Comparison of ENCODE assay signal across 1 cellular context in the genomic region with DNA sequence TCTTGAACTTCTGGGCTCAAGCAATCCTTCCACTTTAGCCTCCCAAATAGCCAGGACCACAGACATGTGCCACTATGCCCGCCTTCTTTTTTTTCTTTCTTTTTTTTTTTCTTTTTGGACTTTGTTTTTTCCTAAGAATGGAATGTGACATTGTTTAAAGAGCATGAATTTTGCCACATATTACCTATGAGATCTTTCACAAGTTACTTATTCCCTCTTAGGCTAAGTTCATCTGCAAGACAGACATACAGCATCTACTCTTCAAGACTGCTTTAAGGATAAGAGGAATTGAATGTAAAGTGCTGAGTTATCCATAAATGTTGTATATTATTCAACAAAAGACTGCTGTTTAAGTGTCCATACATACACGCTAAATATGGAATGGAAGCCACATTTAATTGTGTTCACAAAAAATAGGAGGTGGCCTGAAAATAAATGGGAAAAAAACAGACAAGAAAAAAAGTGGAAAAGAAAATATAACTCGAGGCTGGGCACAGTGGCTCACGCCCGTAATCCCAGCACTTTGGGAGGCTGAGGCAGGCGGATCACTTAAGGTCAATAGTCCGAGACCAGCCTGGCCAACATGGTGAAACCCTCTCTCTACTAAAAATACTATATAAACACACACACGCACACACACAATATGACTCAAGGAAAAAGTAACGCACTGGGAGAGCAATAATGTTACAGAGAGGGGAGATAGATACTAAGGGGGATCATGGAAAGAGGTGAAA.
TF ChIP-seq lines count a peak whose summit lies in the region.

No MANE protein-coding gene starts in this region.

TF ChIP-seq in HepG2, 621 proteins besides CTCF, POLR2A, EP300 and RAD21 (continued from another document and continues in another):
- TF ChIP-seq, protein P1, sequence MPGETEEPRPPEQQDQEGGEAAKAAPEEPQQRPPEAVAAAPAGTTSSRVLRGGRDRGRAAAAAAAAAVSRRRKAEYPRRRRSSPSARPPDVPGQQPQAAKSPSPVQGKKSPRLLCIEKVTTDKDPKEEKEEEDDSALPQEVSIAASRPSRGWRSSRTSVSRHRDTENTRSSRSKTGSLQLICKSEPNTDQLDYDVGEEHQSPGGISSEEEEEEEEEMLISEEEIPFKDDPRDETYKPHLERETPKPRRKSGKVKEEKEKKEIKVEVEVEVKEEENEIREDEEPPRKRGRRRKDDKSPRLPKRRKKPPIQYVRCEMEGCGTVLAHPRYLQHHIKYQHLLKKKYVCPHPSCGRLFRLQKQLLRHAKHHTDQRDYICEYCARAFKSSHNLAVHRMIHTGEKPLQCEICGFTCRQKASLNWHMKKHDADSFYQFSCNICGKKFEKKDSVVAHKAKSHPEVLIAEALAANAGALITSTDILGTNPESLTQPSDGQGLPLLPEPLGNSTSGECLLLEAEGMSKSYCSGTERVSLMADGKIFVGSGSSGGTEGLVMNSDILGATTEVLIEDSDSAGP (CRISPR knock-in tag; IDR thresholded peaks at IDR 0.05; ENCODE audit: borderline replicate concordance): no peak
- TF ChIP-seq ZNF232 (CRISPR knock-in tag; IDR thresholded peaks at IDR 0.05; ENCODE audit: borderline replicate concordance): no peak
- TF ChIP-seq TGIF2 (CRISPR knock-in tag; IDR thresholded peaks at IDR 0.05): no peak
- TF ChIP-seq, protein P2, sequence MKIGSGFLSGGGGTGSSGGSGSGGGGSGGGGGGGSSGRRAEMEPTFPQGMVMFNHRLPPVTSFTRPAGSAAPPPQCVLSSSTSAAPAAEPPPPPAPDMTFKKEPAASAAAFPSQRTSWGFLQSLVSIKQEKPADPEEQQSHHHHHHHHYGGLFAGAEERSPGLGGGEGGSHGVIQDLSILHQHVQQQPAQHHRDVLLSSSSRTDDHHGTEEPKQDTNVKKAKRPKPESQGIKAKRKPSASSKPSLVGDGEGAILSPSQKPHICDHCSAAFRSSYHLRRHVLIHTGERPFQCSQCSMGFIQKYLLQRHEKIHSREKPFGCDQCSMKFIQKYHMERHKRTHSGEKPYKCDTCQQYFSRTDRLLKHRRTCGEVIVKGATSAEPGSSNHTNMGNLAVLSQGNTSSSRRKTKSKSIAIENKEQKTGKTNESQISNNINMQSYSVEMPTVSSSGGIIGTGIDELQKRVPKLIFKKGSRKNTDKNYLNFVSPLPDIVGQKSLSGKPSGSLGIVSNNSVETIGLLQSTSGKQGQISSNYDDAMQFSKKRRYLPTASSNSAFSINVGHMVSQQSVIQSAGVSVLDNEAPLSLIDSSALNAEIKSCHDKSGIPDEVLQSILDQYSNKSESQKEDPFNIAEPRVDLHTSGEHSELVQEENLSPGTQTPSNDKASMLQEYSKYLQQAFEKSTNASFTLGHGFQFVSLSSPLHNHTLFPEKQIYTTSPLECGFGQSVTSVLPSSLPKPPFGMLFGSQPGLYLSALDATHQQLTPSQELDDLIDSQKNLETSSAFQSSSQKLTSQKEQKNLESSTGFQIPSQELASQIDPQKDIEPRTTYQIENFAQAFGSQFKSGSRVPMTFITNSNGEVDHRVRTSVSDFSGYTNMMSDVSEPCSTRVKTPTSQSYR (CRISPR knock-in tag; IDR thresholded peaks at IDR 0.05; ENCODE audit: borderline replicate concordance): no peak
- TF ChIP-seq, protein P3, sequence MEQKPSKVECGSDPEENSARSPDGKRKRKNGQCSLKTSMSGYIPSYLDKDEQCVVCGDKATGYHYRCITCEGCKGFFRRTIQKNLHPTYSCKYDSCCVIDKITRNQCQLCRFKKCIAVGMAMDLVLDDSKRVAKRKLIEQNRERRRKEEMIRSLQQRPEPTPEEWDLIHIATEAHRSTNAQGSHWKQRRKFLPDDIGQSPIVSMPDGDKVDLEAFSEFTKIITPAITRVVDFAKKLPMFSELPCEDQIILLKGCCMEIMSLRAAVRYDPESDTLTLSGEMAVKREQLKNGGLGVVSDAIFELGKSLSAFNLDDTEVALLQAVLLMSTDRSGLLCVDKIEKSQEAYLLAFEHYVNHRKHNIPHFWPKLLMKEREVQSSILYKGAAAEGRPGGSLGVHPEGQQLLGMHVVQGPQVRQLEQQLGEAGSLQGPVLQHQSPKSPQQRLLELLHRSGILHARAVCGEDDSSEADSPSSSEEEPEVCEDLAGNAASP (CRISPR knock-in tag; IDR thresholded peaks at IDR 0.05; ENCODE audit: borderline replicate concordance): peak; percentile 86
- no peak for TF ChIP-seq SP140L (CRISPR knock-in tag; IDR thresholded peaks at IDR 0.05; ENCODE audit: borderline replicate concordance)
- TF ChIP-seq MEIS2 (CRISPR knock-in tag; IDR thresholded peaks at IDR 0.05): no peak
- TF ChIP-seq GATAD1 (CRISPR knock-in tag; IDR thresholded peaks at IDR 0.05): no peak
- no peak for TF ChIP-seq TCF7 (IDR thresholded peaks at IDR 0.05; ENCODE audit: low read depth)
- no peak for TF ChIP-seq NR2F6 (IDR thresholded peaks at IDR 0.05)
- TF ChIP-seq NR2F6 (CRISPR knock-in tag; IDR thresholded peaks at IDR 0.05): peak; percentile 70
- TF ChIP-seq NFATC3 (CRISPR knock-in tag; IDR thresholded peaks at IDR 0.05): no peak
- TF ChIP-seq, protein P4, sequence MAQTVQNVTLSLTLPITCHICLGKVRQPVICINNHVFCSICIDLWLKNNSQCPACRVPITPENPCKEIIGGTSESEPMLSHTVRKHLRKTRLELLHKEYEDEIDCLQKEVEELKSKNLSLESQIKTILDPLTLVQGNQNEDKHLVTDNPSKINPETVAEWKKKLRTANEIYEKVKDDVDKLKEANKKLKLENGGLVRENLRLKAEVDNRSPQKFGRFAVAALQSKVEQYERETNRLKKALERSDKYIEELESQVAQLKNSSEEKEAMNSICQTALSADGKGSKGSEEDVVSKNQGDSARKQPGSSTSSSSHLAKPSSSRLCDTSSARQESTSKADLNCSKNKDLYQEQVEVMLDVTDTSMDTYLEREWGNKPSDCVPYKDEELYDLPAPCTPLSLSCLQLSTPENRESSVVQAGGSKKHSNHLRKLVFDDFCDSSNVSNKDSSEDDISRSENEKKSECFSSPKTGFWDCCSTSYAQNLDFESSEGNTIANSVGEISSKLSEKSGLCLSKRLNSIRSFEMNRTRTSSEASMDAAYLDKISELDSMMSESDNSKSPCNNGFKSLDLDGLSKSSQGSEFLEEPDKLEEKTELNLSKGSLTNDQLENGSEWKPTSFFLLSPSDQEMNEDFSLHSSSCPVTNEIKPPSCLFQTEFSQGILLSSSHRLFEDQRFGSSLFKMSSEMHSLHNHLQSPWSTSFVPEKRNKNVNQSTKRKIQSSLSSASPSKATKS (CRISPR knock-in tag; IDR thresholded peaks at IDR 0.05): peak; percentile 3; the same call in 1 of the 2 replicates
- TF ChIP-seq, protein P5, sequence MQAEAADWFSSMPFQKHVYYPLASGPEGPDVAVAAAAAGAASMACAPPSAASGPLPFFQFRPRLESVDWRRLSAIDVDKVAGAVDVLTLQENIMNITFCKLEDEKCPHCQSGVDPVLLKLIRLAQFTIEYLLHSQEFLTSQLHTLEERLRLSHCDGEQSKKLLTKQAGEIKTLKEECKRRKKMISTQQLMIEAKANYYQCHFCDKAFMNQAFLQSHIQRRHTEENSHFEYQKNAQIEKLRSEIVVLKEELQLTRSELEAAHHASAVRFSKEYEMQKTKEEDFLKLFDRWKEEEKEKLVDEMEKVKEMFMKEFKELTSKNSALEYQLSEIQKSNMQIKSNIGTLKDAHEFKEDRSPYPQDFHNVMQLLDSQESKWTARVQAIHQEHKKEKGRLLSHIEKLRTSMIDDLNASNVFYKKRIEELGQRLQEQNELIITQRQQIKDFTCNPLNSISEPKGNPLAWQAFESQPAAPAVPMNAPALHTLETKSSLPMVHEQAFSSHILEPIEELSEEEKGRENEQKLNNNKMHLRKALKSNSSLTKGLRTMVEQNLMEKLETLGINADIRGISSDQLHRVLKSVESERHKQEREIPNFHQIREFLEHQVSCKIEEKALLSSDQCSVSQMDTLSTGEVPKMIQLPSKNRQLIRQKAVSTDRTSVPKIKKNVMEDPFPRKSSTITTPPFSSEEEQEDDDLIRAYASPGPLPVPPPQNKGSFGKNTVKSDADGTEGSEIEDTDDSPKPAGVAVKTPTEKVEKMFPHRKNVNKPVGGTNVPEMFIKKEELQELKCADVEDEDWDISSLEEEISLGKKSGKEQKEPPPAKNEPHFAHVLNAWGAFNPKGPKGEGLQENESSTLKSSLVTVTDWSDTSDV (CRISPR knock-in tag; IDR thresholded peaks at IDR 0.05): no peak
- no peak for TF ChIP-seq ZFP41 (CRISPR knock-in tag; IDR thresholded peaks at IDR 0.05; ENCODE audit: borderline replicate concordance)
- TF ChIP-seq, protein P6, sequence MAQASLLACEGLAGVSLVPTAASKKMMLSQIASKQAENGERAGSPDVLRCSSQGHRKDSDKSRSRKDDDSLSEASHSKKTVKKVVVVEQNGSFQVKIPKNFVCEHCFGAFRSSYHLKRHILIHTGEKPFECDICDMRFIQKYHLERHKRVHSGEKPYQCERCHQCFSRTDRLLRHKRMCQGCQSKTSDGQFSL (CRISPR knock-in tag; IDR thresholded peaks at IDR 0.05): no peak
- no peak for TF ChIP-seq ZNF101 (CRISPR knock-in tag; IDR thresholded peaks at IDR 0.05; ENCODE audit: borderline replicate concordance, low read depth)
- no peak for TF ChIP-seq NONO (IDR thresholded peaks at IDR 0.05)
- TF ChIP-seq NONO (CRISPR knock-in tag; conservative IDR thresholded peaks at IDR 0.05): no peak
- TF ChIP-seq ZNF17 (CRISPR knock-in tag; IDR thresholded peaks at IDR 0.05): no peak
- no peak for TF ChIP-seq RFX5 (IDR thresholded peaks at IDR 0.05; ENCODE audit: low read depth, low read length)
- TF ChIP-seq ZNF629 (CRISPR knock-in tag; conservative IDR thresholded peaks at IDR 0.05): no peak
- TF ChIP-seq NFRKB (IDR thresholded peaks at IDR 0.05): 0 out of 2 replicates have a peak, but pooled peaks have one; percentile 13
- TF ChIP-seq, protein P7, sequence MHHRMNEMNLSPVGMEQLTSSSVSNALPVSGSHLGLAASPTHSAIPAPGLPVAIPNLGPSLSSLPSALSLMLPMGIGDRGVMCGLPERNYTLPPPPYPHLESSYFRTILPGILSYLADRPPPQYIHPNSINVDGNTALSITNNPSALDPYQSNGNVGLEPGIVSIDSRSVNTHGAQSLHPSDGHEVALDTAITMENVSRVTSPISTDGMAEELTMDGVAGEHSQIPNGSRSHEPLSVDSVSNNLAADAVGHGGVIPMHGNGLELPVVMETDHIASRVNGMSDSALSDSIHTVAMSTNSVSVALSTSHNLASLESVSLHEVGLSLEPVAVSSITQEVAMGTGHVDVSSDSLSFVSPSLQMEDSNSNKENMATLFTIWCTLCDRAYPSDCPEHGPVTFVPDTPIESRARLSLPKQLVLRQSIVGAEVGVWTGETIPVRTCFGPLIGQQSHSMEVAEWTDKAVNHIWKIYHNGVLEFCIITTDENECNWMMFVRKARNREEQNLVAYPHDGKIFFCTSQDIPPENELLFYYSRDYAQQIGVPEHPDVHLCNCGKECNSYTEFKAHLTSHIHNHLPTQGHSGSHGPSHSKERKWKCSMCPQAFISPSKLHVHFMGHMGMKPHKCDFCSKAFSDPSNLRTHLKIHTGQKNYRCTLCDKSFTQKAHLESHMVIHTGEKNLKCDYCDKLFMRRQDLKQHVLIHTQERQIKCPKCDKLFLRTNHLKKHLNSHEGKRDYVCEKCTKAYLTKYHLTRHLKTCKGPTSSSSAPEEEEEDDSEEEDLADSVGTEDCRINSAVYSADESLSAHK (CRISPR knock-in tag; IDR thresholded peaks at IDR 0.05; ENCODE audit: borderline replicate concordance): no peak
- no peak for TF ChIP-seq PHF5A (CRISPR knock-in tag; IDR thresholded peaks at IDR 0.05; ENCODE audit: low read depth, unreplicated experiment)
- peak; percentile 61; the same call in 1 of the 2 replicates for TF ChIP-seq DMAP1 (CRISPR knock-in tag; IDR thresholded peaks at IDR 0.05)
- TF ChIP-seq, protein P8, sequence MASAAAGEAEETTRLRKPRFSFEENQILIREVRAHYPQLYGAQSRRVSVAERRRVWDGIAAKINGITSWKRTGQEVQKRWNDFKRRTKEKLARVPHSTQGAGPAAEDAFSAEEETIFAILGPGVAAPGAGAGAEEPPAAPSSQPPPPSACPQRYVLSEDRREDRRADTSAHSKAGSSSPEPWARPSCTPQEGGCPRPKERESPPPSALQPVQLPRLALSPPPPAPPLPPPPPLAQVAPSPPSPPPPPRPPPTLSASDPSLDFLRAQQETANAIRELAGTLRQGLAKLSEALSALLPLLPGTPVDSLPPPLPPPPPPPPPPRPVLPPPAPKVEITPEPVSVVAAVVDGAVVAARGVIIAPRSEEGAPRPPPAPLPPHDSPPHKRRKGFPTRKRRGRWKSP (CRISPR knock-in tag; IDR thresholded peaks at IDR 0.05): no peak
- TF ChIP-seq, protein P9, sequence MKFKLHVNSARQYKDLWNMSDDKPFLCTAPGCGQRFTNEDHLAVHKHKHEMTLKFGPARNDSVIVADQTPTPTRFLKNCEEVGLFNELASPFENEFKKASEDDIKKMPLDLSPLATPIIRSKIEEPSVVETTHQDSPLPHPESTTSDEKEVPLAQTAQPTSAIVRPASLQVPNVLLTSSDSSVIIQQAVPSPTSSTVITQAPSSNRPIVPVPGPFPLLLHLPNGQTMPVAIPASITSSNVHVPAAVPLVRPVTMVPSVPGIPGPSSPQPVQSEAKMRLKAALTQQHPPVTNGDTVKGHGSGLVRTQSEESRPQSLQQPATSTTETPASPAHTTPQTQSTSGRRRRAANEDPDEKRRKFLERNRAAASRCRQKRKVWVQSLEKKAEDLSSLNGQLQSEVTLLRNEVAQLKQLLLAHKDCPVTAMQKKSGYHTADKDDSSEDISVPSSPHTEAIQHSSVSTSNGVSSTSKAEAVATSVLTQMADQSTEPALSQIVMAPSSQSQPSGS (CRISPR knock-in tag; IDR thresholded peaks at IDR 0.05): no peak
- no peak for TF ChIP-seq PTBP1 (IDR thresholded peaks at IDR 0.05; ENCODE audit: low read depth, low read length, poor library complexity, severe bottlenecking)
- no peak for TF ChIP-seq MBD4 (IDR thresholded peaks at IDR 0.05; ENCODE audit: borderline replicate concordance, low read length)
- no peak for TF ChIP-seq ZBTB20 (CRISPR knock-in tag; IDR thresholded peaks at IDR 0.05; ENCODE audit: borderline replicate concordance, low read depth)
- TF ChIP-seq ONECUT2 (CRISPR knock-in tag; IDR thresholded peaks at IDR 0.05): no peak
- TF ChIP-seq ZZZ3 (CRISPR knock-in tag; IDR thresholded peaks at IDR 0.05; ENCODE audit: borderline replicate concordance): no peak
- no peak for TF ChIP-seq CREB1 (IDR thresholded peaks at IDR 0.05)
- TF ChIP-seq CREB1 (CRISPR knock-in tag; IDR thresholded peaks at IDR 0.05): peak; percentile 52; the same call in 1 of the 2 replicates
- TF ChIP-seq ZNF780A (CRISPR knock-in tag; IDR thresholded peaks at IDR 0.05): no peak
- TF ChIP-seq ZNF30 (CRISPR knock-in tag; IDR thresholded peaks at IDR 0.05): no peak
- TF ChIP-seq ZNF841 (CRISPR knock-in tag; IDR thresholded peaks at IDR 0.05; ENCODE audit: borderline replicate concordance): no peak
- no peak for TF ChIP-seq ZNF720 (CRISPR knock-in tag; IDR thresholded peaks at IDR 0.05)
- TF ChIP-seq NFKBIZ (CRISPR knock-in tag; IDR thresholded peaks at IDR 0.05): no peak
- no peak for TF ChIP-seq ZBTB1 (CRISPR knock-in tag; IDR thresholded peaks at IDR 0.05; ENCODE audit: borderline replicate concordance)
- TF ChIP-seq SIX1 (CRISPR knock-in tag; IDR thresholded peaks at IDR 0.05; ENCODE audit: borderline replicate concordance): no peak
- 0 out of 2 replicates have a peak, but pooled peaks have one; percentile 43 for TF ChIP-seq ZFP82 (CRISPR knock-in tag; IDR thresholded peaks at IDR 0.05; ENCODE audit: borderline replicate concordance)
- no peak for TF ChIP-seq CHCHD3 (CRISPR knock-in tag; IDR thresholded peaks at IDR 0.05)
